1 cellular context compared by ENCODE assay signal in the genomic region with DNA sequence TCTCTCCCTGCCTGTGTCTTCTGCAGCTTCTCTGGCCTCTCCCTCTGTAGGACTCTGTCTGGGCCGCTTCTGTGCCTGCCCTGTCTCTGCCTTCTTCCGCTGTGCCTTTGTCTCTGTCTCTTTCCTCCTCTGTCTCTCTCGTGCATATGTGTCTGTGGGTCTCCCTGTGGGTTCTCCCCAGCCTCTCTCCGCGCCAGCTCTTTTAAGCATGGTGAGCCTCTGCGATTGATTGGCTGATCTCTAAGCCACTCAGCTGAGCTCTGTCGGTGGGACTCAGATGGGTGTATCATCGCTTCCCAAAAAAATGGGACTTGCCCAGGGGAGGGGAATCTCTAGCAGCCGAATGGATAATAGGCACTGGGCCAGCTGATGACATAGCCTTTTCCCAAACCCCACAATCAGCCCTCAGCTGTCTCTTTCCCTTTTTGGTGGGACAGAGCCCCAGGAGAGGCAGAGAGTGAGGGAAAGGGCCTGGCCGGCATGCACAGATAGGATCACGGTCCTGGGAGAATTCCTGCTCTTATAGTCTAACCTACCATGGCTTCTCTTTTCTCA.
A peak's percentile ranks its signal among the peaks of the same experiment; 100 is the strongest.
TF ChIP-seq lines count a peak whose summit lies in the region.

A gene with protein sequence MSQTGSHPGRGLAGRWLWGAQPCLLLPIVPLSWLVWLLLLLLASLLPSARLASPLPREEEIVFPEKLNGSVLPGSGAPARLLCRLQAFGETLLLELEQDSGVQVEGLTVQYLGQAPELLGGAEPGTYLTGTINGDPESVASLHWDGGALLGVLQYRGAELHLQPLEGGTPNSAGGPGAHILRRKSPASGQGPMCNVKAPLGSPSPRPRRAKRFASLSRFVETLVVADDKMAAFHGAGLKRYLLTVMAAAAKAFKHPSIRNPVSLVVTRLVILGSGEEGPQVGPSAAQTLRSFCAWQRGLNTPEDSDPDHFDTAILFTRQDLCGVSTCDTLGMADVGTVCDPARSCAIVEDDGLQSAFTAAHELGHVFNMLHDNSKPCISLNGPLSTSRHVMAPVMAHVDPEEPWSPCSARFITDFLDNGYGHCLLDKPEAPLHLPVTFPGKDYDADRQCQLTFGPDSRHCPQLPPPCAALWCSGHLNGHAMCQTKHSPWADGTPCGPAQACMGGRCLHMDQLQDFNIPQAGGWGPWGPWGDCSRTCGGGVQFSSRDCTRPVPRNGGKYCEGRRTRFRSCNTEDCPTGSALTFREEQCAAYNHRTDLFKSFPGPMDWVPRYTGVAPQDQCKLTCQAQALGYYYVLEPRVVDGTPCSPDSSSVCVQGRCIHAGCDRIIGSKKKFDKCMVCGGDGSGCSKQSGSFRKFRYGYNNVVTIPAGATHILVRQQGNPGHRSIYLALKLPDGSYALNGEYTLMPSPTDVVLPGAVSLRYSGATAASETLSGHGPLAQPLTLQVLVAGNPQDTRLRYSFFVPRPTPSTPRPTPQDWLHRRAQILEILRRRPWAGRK (minus strand): TSS at position 178 of the 555 bp plus-strand sequence. CDS start 427 bp downstream, outside the sequence.

TF ChIP-seq in K562, 482 proteins besides CTCF, POLR2A, EP300 and RAD21 (continued from another document):
- TF ChIP-seq, protein P1, sequence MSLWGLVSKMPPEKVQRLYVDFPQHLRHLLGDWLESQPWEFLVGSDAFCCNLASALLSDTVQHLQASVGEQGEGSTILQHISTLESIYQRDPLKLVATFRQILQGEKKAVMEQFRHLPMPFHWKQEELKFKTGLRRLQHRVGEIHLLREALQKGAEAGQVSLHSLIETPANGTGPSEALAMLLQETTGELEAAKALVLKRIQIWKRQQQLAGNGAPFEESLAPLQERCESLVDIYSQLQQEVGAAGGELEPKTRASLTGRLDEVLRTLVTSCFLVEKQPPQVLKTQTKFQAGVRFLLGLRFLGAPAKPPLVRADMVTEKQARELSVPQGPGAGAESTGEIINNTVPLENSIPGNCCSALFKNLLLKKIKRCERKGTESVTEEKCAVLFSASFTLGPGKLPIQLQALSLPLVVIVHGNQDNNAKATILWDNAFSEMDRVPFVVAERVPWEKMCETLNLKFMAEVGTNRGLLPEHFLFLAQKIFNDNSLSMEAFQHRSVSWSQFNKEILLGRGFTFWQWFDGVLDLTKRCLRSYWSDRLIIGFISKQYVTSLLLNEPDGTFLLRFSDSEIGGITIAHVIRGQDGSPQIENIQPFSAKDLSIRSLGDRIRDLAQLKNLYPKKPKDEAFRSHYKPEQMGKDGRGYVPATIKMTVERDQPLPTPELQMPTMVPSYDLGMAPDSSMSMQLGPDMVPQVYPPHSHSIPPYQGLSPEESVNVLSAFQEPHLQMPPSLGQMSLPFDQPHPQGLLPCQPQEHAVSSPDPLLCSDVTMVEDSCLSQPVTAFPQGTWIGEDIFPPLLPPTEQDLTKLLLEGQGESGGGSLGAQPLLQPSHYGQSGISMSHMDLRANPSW (CRISPR knock-in tag; IDR thresholded peaks at IDR 0.05) = no peak
- no peak for TF ChIP-seq HNRNPK (IDR thresholded peaks at IDR 0.05; ENCODE audit: low read depth, low read length, poor library complexity, severe bottlenecking)
- no peak for TF ChIP-seq FOXK2 (conservative IDR thresholded peaks at IDR 0.05 in 1 of 2, IDR thresholded peaks at IDR 0.05 in 1 of 2; ENCODE audit: low read depth in 2 of 2)
- TF ChIP-seq HMGN3 (IDR thresholded peaks at IDR 0.05; ENCODE audit: borderline replicate concordance, extremely low read depth, insufficient read length, low read depth, low read length) = no peak
- no peak for TF ChIP-seq ZNF431 (CRISPR knock-in tag; IDR thresholded peaks at IDR 0.05)
- no peak for TF ChIP-seq ZNF316 (IDR thresholded peaks at IDR 0.05)
- TF ChIP-seq ZNF143 (CRISPR knock-in tag; IDR thresholded peaks at IDR 0.05) = no peak
- TF ChIP-seq, protein P2, sequence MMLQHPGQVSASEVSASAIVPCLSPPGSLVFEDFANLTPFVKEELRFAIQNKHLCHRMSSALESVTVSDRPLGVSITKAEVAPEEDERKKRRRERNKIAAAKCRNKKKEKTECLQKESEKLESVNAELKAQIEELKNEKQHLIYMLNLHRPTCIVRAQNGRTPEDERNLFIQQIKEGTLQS (IDR thresholded peaks at IDR 0.05) = peak; percentile 25; the same call in 1 of the 2 replicates
- TF ChIP-seq, protein P2 (CRISPR knock-in tag; conservative IDR thresholded peaks at IDR 0.05) = no peak
- TF ChIP-seq, protein P3, sequence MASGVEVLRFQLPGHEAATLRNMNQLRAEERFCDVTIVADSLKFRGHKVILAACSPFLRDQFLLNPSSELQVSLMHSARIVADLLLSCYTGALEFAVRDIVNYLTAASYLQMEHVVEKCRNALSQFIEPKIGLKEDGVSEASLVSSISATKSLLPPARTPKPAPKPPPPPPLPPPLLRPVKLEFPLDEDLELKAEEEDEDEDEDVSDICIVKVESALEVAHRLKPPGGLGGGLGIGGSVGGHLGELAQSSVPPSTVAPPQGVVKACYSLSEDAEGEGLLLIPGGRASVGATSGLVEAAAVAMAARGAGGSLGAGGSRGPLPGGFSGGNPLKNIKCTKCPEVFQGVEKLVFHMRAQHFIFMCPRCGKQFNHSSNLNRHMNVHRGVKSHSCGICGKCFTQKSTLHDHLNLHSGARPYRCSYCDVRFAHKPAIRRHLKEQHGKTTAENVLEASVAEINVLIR (CRISPR knock-in tag; IDR thresholded peaks at IDR 0.05) = no peak
- no peak for TF ChIP-seq ASH1L (IDR thresholded peaks at IDR 0.05; ENCODE audit: borderline replicate concordance, low read depth, partially characterized antibody)
- TF ChIP-seq, protein P4, sequence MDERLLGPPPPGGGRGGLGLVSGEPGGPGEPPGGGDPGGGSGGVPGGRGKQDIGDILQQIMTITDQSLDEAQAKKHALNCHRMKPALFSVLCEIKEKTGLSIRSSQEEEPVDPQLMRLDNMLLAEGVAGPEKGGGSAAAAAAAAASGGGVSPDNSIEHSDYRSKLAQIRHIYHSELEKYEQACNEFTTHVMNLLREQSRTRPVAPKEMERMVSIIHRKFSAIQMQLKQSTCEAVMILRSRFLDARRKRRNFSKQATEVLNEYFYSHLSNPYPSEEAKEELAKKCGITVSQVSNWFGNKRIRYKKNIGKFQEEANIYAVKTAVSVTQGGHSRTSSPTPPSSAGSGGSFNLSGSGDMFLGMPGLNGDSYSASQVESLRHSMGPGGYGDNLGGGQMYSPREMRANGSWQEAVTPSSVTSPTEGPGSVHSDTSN (CRISPR knock-in tag; IDR thresholded peaks at IDR 0.05; ENCODE audit: low read depth) = no peak
- TF ChIP-seq, protein P4 (tag; conservative IDR thresholded peaks at IDR 0.05; ENCODE audit: low read depth) = peak; percentile 63; the same call in 1 of the 2 replicates
- TF ChIP-seq MTA3 (IDR thresholded peaks at IDR 0.05; ENCODE audit: borderline replicate concordance) = no peak
- TF ChIP-seq GATAD2B (IDR thresholded peaks at IDR 0.05; ENCODE audit: borderline replicate concordance) = no peak
- TF ChIP-seq, protein P5, sequence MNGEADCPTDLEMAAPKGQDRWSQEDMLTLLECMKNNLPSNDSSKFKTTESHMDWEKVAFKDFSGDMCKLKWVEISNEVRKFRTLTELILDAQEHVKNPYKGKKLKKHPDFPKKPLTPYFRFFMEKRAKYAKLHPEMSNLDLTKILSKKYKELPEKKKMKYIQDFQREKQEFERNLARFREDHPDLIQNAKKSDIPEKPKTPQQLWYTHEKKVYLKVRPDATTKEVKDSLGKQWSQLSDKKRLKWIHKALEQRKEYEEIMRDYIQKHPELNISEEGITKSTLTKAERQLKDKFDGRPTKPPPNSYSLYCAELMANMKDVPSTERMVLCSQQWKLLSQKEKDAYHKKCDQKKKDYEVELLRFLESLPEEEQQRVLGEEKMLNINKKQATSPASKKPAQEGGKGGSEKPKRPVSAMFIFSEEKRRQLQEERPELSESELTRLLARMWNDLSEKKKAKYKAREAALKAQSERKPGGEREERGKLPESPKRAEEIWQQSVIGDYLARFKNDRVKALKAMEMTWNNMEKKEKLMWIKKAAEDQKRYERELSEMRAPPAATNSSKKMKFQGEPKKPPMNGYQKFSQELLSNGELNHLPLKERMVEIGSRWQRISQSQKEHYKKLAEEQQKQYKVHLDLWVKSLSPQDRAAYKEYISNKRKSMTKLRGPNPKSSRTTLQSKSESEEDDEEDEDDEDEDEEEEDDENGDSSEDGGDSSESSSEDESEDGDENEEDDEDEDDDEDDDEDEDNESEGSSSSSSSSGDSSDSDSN (IDR thresholded peaks at IDR 0.05; ENCODE audit: borderline replicate concordance in 1 of 2, low read depth in 2 of 2, low read length in 2 of 2) = no peak
- no peak for TF ChIP-seq EHMT2 (IDR thresholded peaks at IDR 0.05)
- peak; percentile 9; the same call in 1 of the 2 replicates for TF ChIP-seq ATF7 (IDR thresholded peaks at IDR 0.05)
- no peak for TF ChIP-seq RBM34 (IDR thresholded peaks at IDR 0.05; ENCODE audit: borderline replicate concordance, insufficient read depth, low read length)
